Comparison of ENCODE assay signal across 13 cellular contexts in genomic region chr5:127011151-127011550, GRCh38. TPM values are rescaled to one million over a fixed set of nuclear protein-coding genes. Genes with fewer than 3 reads are reported as not detected.
DNase-seq lines count a peak whose midpoint lies in the region; TF ChIP-seq lines count a peak whose summit lies in the region.
"Had no signal": no experiment of that assay in that cellular context is flagged by ENCODE, and none has a peak within 500 bp of the region (broad histone marks: within the 10 kb centered on the region; RNA-seq: fewer than 3 reads in every experiment).

No MANE protein-coding gene starts in this region.

- in situ Hi-C loops in astrocyte of the spinal cord (cut with HindIII; ENCODE audit: low sequenced_read_pairs) = no loop called here

- H3K36me3 ChIP-seq in kidney epithelial cell (ENCODE audit: control insufficient read depth, insufficient read depth, low read length) (no peaks in the 10 kb centered on the region), ovary (no peaks in the 10 kb centered on the region)

- no peaks in the 10 kb centered on the region for H3K9me3 ChIP-seq in ovary

- peak; percentile 62 for DNase-seq in AG08396 (ENCODE audit: low spot score)
- DNase-seq in HCEC 1CT = peak; percentile 86
- peak; percentile 89 for DNase-seq in astrocyte of the spinal cord (ENCODE audit: low read depth, low spot score)
- DNase-seq in kidney epithelial cell (ENCODE audit: low read depth) = peak; percentile 29
- DNase-seq in ovary = no peak
- DNase-seq in HT-29 (ENCODE audit: low spot score) = no peak
- DNase-seq in DMS53 treated with DMSO at 0.1 percent for 48 hours (lab: John Stamatoyannopoulos, UW; ENCODE audit: unreplicated experiment) = no peak
- no peak for DNase-seq in NCI-H2081 (lab: John Stamatoyannopoulos, UW)
- DNase-seq: activated CD4-positive, alpha-beta memory T cell treated with anti-CD3 and anti-CD28 coated beads for 36 hours; NCI-H1105; nucleus accumbens; stimulated activated CD4-positive, alpha-beta T cell treated with anti-CD3 and anti-CD28 coated beads, Interleukin-4, amount 100 ng/mL, for 24 hours; T-helper 1 cell had no signal

- WGBS in ovary, 3 donors = 68 to 94% (median 77%) methylated on average over 4 of the region's 4 CpGs

- H3K4me3 ChIP-seq in astrocyte of the spinal cord (ENCODE audit: low read depth, low read length) (no peak overlapping the region), kidney epithelial cell (ENCODE audit: low read depth, low read length) (no peak overlapping the region), ovary (no peak overlapping the region)

- no peak for TF ChIP-seq POLR2A in ovary (IDR thresholded peaks at IDR 0.05)

- no peaks in the 10 kb centered on the region for H3K4me1 ChIP-seq in ovary (ENCODE audit: insufficient read depth)

- TF ChIP-seq EP300 in ovary (IDR thresholded peaks at IDR 0.05) = no peak

- TF ChIP-seq CTCF in astrocyte of the spinal cord (IDR thresholded peaks at IDR 0.05; ENCODE audit: low read depth, low read length) (no peak), kidney epithelial cell (IDR thresholded peaks at IDR 0.05; ENCODE audit: insufficient read depth, low read length, poor library complexity, severe bottlenecking) (no peak), ovary (IDR thresholded peaks at IDR 0.05) (no peak)

- no peaks in the 10 kb centered on the region for H3K27me3 ChIP-seq in kidney epithelial cell (ENCODE audit: control insufficient read depth, insufficient read depth, low read length)
- no peaks in the 10 kb centered on the region for H3K27me3 ChIP-seq in ovary

- no peak overlapping the region for H3K27ac ChIP-seq in ovary

- intact Hi-C loops in ovary (cut with DNase I) = no loop called here

RNA-seq across cellular contexts. Expression of gene MARCHF3, which starts 19.2 kb away (rescaled TPM):
- 0.46 and 2.2 TPM in 2 replicates for total RNA-seq in kidney epithelial cell
- total RNA-seq in ovary = 10 to 100 TPM in 2 of 7 donors, 1 to 10 TPM in 5; 2.1 to 13.8 (median 4.5) TPM
- 1 to 10 TPM; 4.4 to 7.8 TPM for polyA plus RNA-seq in ovary
- 18.2 and 32.5 TPM in 2 replicates for total RNA-seq in HT-29 (2014; rRNA removed; shearing (Covaris generic))

Comparison
In these comparisons a context has a peak if more than half of its experiments do, and no peak if none do; other contexts are left out.
1. DNase-seq: peak in AG08396 (single experiment), HCEC 1CT (single experiment), astrocyte of the spinal cord (single experiment) and kidney epithelial cell (single experiment); none in ovary (0 of 5), HT-29 (single experiment), DMS53 treated with DMSO at 0.1 percent for 48 hours (single experiment) and NCI-H2081 (0 of 2).